1 cellular context compared by ENCODE assay signal in the genomic region with DNA sequence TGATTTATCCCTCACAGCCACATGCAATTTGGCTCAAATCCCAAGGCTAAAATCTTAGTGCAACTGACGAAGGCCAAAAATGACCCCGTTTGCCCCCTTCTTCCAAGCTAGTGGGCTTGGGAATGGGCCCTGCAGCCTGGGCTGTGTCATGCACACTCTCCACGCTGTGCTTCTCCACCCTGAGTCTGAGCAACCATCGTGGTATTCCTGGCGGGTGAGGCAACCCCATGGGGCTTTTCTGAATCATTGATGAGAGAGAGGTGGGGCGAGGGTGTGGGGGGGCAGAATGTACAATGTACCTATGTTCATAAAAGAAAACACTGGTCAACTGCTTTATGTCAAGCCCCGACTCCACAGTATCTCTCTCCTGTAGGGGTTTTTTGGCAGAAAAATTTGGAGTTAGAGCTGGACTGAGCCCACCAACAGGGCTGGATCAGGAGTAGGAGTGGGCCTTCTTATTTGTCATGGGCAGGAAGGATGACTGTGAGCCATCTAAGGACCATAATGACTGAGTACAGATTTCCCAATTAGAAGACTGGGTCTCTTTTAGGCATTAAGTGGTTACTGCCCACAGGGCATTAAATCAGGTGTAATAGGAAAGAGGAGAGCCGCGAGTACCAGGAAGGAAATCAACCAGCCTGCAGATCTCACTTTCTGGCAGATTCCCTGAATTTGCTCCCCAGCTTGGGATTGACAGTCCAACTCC.
TF ChIP-seq lines count a peak whose summit lies in the region.

No MANE protein-coding gene starts in this region.

TF ChIP-seq in SK-N-SH treated with all-trans-retinoic acid at 6 μM for 48 hours, 23 proteins besides CTCF, POLR2A, EP300 and RAD21:
- TF ChIP-seq, protein P1, sequence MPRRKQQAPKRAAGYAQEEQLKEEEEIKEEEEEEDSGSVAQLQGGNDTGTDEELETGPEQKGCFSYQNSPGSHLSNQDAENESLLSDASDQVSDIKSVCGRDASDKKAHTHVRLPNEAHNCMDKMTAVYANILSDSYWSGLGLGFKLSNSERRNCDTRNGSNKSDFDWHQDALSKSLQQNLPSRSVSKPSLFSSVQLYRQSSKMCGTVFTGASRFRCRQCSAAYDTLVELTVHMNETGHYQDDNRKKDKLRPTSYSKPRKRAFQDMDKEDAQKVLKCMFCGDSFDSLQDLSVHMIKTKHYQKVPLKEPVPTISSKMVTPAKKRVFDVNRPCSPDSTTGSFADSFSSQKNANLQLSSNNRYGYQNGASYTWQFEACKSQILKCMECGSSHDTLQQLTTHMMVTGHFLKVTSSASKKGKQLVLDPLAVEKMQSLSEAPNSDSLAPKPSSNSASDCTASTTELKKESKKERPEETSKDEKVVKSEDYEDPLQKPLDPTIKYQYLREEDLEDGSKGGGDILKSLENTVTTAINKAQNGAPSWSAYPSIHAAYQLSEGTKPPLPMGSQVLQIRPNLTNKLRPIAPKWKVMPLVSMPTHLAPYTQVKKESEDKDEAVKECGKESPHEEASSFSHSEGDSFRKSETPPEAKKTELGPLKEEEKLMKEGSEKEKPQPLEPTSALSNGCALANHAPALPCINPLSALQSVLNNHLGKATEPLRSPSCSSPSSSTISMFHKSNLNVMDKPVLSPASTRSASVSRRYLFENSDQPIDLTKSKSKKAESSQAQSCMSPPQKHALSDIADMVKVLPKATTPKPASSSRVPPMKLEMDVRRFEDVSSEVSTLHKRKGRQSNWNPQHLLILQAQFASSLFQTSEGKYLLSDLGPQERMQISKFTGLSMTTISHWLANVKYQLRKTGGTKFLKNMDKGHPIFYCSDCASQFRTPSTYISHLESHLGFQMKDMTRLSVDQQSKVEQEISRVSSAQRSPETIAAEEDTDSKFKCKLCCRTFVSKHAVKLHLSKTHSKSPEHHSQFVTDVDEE (CRISPR knock-in tag; IDR thresholded peaks at IDR 0.05), result no peak
